In the genomic region with DNA sequence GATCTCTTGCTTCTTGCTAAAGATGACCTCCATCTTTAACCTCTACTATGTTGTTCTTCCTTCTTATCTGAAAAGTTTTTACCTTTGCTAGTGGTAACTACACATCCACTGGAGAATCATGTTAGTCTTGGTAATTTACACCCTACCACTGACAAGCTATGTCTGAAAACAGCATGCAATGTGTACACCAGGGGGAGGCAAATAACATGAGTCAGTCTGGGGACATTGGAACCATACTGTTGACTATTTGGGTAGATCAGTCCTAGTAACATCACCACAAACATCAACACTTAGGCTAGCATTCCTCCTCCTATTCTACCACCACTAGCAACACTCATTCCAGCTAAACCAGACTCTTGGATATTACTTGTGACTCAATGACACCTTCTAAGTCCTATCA, we compare ENCODE assay signal across 16 cellular contexts.
"Had no signal": no experiment of that assay in that cellular context is flagged by ENCODE, and none has a peak within 500 bp of the region (broad histone marks: within the 10 kb centered on the region; RNA-seq: fewer than 3 reads in every experiment).

No MANE protein-coding gene starts in this region.

- H3K36me3 ChIP-seq: thyroid gland had no signal

- H3K79me2 ChIP-seq: hepatocyte had no signal

- ATAC-seq: activated naive CD8-positive, alpha-beta T cell treated with anti-CD3 and anti-CD28 coated beads, Interleukin-2, amount 50 U/mL, for 24 hours; activated T-helper 17 cell treated with anti-CD3 and anti-CD28 coated beads, Interleukin-2, amount 50 U/mL, for 72 hours; left lobe of liver; natural killer cell; stimulated activated naive B cell treated with anti-CD40 and anti-IgM and Interleukin-4, amounts not matched to agents 10 μg/mL and 1 μg/mL and 100 μg/mL, for 72 hours had no signal

- DNase-seq: activated CD4-positive, alpha-beta T cell treated with anti-CD3 and anti-CD28 coated beads for 1 hour; activated CD4-positive, alpha-beta T cell treated with anti-CD3 and anti-CD28 coated beads, Interleukin-2, amount 50 U/mL, for 4 hours; activated naive CD4-positive, alpha-beta T cell treated with anti-CD3 and anti-CD28 coated beads for 36 hours; activated naive CD8-positive, alpha-beta T cell treated with anti-CD3 and anti-CD28 coated beads, Interleukin-2, amount 50 U/mL, for 24 hours; aorta; islet precursor cell; natural killer cell; stimulated activated CD4-positive, alpha-beta T cell treated with anti-CD3 and anti-CD28 coated beads, Interleukin-4, amount 100 ng/mL, for 1 hour; stimulated activated naive B cell treated with anti-CD40 and anti-IgM and Interleukin-4, amounts not matched to agents 10 μg/mL and 1 μg/mL and 100 μg/mL, for 72 hours; T-helper 1 cell; T1000; thyroid gland had no signal

- H3K27me3 ChIP-seq: hepatocyte, thyroid gland had no signal

- H3K4me3 ChIP-seq: hepatocyte, thyroid gland had no signal

- H3K4me2 ChIP-seq: hepatocyte had no signal

- H3K4me1 ChIP-seq: thyroid gland had no signal

- H3K9me3 ChIP-seq: thyroid gland had no signal

- H3K27ac ChIP-seq: hepatocyte, thyroid gland, VCaP had no signal

- H2AFZ ChIP-seq: hepatocyte had no signal
